8 cellular contexts compared by ENCODE assay signal in the genomic region with DNA sequence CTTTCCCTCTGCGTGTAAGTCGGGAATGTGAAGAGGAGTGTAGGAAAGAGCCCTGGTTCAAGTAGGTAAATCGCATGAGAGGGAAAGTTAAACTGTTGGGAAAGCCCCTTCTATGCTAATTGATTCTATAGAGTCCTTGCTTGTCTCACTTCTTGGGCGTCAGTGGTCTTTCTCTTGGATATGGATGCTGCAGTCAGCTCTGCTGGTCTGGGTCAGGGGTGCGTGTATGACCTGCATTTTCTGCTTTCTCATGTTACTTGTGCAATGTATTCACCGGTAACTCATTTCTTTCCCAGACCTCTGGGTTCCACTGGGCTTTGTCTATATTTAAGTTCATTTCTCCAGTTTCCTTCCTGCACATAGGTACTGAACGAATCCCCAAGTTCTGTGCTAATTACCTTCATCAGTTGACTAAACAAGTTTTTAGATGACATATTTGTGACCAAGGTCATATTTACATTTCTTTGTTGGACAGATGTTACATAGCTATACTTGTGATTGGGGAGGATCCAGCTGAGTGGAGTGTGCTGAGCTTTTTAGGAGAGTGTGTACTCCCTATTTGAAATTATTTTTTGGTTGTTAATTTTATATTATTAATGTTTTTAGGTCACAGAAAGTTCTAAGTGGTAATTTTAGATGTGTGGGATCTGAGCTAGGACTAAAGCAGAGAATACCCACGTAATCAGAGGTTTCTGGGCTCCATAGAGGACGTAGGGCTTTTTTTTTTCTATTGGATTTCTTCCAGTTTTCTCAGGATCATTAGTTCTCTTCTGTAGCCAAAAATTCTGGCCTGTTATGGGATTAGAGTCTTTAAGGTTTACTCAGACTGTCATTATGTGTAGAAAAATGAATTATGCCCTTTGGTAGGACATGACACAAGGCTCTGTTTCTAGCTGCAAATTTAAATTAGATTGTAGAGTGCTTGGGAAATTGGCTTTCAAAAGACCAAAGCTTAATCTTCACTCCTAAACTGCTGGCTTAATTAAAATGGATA. TPM values are rescaled to one million over a fixed set of nuclear protein-coding genes. Genes with fewer than 3 reads are reported as not detected.
DNase-seq lines count a peak whose midpoint lies in the region; ATAC-seq, FAIRE-seq and TF ChIP-seq lines count a peak whose summit lies in the region.

No MANE protein-coding gene starts in this region.

- H3K9ac ChIP-seq in keratinocyte (ENCODE audit: control insufficient read depth, extremely low read depth, insufficient read depth, low read length) = peak overlapping the region; percentile 100

- intact Hi-C loops in heart right ventricle (cut with DNase I) (loop anchor here in 2 of 10 donors (2.0 to 5.0 kb wide), 2 partner anchors 24 to 37 kb away; a partner anchor contains a TSS), left ventricle myocardium superior (cut with micrococcal nuclease) (no loop called here)

- no peak for TF ChIP-seq CTCF in heart right ventricle (IDR thresholded peaks at IDR 0.05)
- TF ChIP-seq CTCF in keratinocyte (optimal IDR thresholded peaks at IDR 0.05 in 1 of 3, IDR thresholded peaks at IDR 0.05 in 1 of 3, conservative IDR thresholded peaks at IDR 0.05 in 1 of 3; ENCODE audit: extremely low read depth in 1 of 3, insufficient read depth in 2 of 3, low read length in 3 of 3) = no peak

- H4K20me1 ChIP-seq in keratinocyte (ENCODE audit: control insufficient read depth, extremely low read depth, insufficient read depth, low read length) = peaks cover 21% of the 10 kb centered on the region

- whole genome bisulfite sequencing in heart right ventricle, 2 donors = 1 to 2% methylated on average over 9 of the region's 9 CpGs

- peaks cover 0 to 14% (median 2%) of the 10 kb centered on the region in 9 donors for H3K36me3 ChIP-seq in heart right ventricle
- peaks cover 4 to 10% of the 10 kb centered on the region in 2 experiments for H3K36me3 ChIP-seq in keratinocyte (ENCODE audit: control insufficient read depth in 2 of 2, extremely low read depth in 1 of 2, insufficient read depth in 2 of 2, low read length in 2 of 2)

- FAIRE-seq in keratinocyte (lab: Jason Lieb, UNC) = no peak

- ATAC-seq in heart right ventricle = no peak
- no peak for ATAC-seq in left ventricle myocardium superior
- no peak for ATAC-seq in stimulated activated naive CD8-positive, alpha-beta T cell treated with anti-CD3 and anti-CD28 coated beads, Interleukin-15, Interleukin-2, amounts not matched to agents 100 U/mL and 50 U/mL, for 24 hours

- peaks cover 19 to 77% (median 70%) of the 10 kb centered on the region in 9 donors for H3K4me1 ChIP-seq in heart right ventricle
- peaks cover 50% of the 10 kb centered on the region for H3K4me1 ChIP-seq in keratinocyte (ENCODE audit: control insufficient read depth, extremely low read depth, insufficient read depth, low read length)

- no peaks in the 10 kb centered on the region for H3K27me3 ChIP-seq in heart right ventricle
- H3K27me3 ChIP-seq in keratinocyte (ENCODE audit: control insufficient read depth, extremely low read depth, insufficient read depth, low read length) = no peaks in the 10 kb centered on the region

- H3K79me2 ChIP-seq in keratinocyte (ENCODE audit: control insufficient read depth, insufficient read depth, low read length) = peaks cover 84% of the 10 kb centered on the region

- no peaks in the 10 kb centered on the region for H3K9me1 ChIP-seq in keratinocyte (ENCODE audit: control insufficient read depth, extremely low read depth, insufficient read depth, low read length)

- peak overlapping the region; percentile 96 for H3K4me2 ChIP-seq in keratinocyte (ENCODE audit: control insufficient read depth, extremely low read depth, insufficient read depth, low read depth, low read length)

- H3K9me3 ChIP-seq in heart right ventricle = no peaks in the 10 kb centered on the region
- no peaks in the 10 kb centered on the region for H3K9me3 ChIP-seq in keratinocyte (ENCODE audit: control insufficient read depth, low read depth, low read length)

- dilution Hi-C loops in keratinocyte (cut with MboI; ENCODE audit: extremely low pct_ligation_motif_present, low sequenced_read_pairs) = no loop called here

- H2AFZ ChIP-seq in keratinocyte (ENCODE audit: control insufficient read depth, low read length) = no peak overlapping the region

- DNase-seq in heart right ventricle (no peak), left ventricle myocardium superior (no peak), NCI-H526 treated with DMSO at 0.1 percent for 48 hours (lab: John Stamatoyannopoulos, UW) (peak; percentile 23), astrocyte of the hippocampus (ENCODE audit: low read depth, low spot score) (peak; percentile 28), keratinocyte (ENCODE audit: low read depth, low spot score) (no peak), ureter (ENCODE audit: low spot score) (no peak), mesenteric fat pad (ENCODE audit: low spot score) (no peak)
- DNase-seq in stimulated activated naive CD8-positive, alpha-beta T cell treated with anti-CD3 and anti-CD28 coated beads, Interleukin-15, Interleukin-2, amounts not matched to agents 100 U/mL and 50 U/mL, for 24 hours = peak; percentile 32

- H3K27ac ChIP-seq in heart right ventricle = peak overlapping the region; percentile 90 to 99 (median 99)
- peak overlapping the region; percentile 99 for H3K27ac ChIP-seq in keratinocyte (ENCODE audit: control insufficient read depth, insufficient read depth, low read length)

- H3K4me3 ChIP-seq in heart right ventricle (peak overlapping the region; percentile 67 to 97 (median 90)), keratinocyte (ENCODE audit: control insufficient read depth in 2 of 3, extremely low read depth in 1 of 3, insufficient read depth in 2 of 3, low read depth in 1 of 3, low read length in 3 of 3) (peak overlapping the region; percentile 87 to 97 (median 96))

RNA-seq across cellular contexts. Expression of a gene that starts 1.6 kb away (rescaled TPM):
- total RNA-seq in heart right ventricle (10 to 100 TPM; 45.0 to 64.7 (median 57.5) TPM), left ventricle myocardium superior (60.2 TPM), ureter (182 TPM), mesenteric fat pad (127 TPM)
- polyA plus RNA-seq in heart right ventricle (10 to 100 TPM; 10.8 to 42.7 TPM), keratinocyte (28.9 to 52.8 TPM (median 37.8 TPM) in 3 replicates)
- 175 TPM for polyA plus RNA-seq in keratinocyte (2011; ENCODE audit: low read depth)
- 23.4 and 30.0 TPM in 2 replicates for polyA plus RNA-seq in keratinocyte (2011; cell fraction: cytosol; rRNA removed)
- polyA plus RNA-seq in keratinocyte (2011; cell fraction: nucleus; rRNA removed) = 128 and 130 TPM in 2 replicates
- 36.6 and 45.3 TPM in 2 replicates for polyA plus RNA-seq in keratinocyte (2012; ENCODE audit: low replicate concordance)
- 57.9 to 114 TPM (median 75.7 TPM) in 3 replicates for polyA minus RNA-seq in keratinocyte
- polyA minus RNA-seq in keratinocyte (2011; cell fraction: cytosol; rRNA and poly(A)+ RNA removed) = 25.9 TPM
- 83.7 and 184 TPM in 2 replicates for polyA minus RNA-seq in keratinocyte (2011; cell fraction: nucleus; rRNA and poly(A)+ RNA removed)

RNA-seq across cellular contexts. Expression of a gene that starts 36.2 kb away (rescaled TPM):
- total RNA-seq in heart right ventricle (10 to 100 TPM; 40.3 to 72.1 (median 52.5) TPM), left ventricle myocardium superior (58.6 TPM), ureter (45.0 TPM), mesenteric fat pad (43.0 TPM)
- polyA plus RNA-seq in heart right ventricle (10 to 100 TPM; 40.7 to 57.4 TPM), keratinocyte (42.1 to 59.8 TPM (median 42.6 TPM) in 3 replicates)
- polyA plus RNA-seq in keratinocyte (2011; ENCODE audit: low read depth) = 25.4 TPM
- 30.5 and 53.4 TPM in 2 replicates for polyA plus RNA-seq in keratinocyte (2011; cell fraction: cytosol; rRNA removed)
- 34.0 and 39.7 TPM in 2 replicates for polyA plus RNA-seq in keratinocyte (2011; cell fraction: nucleus; rRNA removed)
- 42.1 and 48.2 TPM in 2 replicates for polyA plus RNA-seq in keratinocyte (2012; ENCODE audit: low replicate concordance)
- polyA minus RNA-seq in keratinocyte = 21.5 to 68.4 TPM (median 43.7 TPM) in 3 replicates
- polyA minus RNA-seq in keratinocyte (2011; cell fraction: cytosol; rRNA and poly(A)+ RNA removed) = 37.6 TPM
- 16.4 and 32.2 TPM in 2 replicates for polyA minus RNA-seq in keratinocyte (2011; cell fraction: nucleus; rRNA and poly(A)+ RNA removed)

Comparison
In these comparisons a context has a peak if more than half of its experiments do, and no peak if none do; other contexts are left out.
1. DNase-seq: peak in NCI-H526 treated with DMSO at 0.1 percent for 48 hours (single experiment), astrocyte of the hippocampus (single experiment) and stimulated activated naive CD8-positive, alpha-beta T cell treated with anti-CD3 and anti-CD28 coated beads, Interleukin-15, Interleukin-2, amounts not matched to agents 100 U/mL and 50 U/mL, for 24 hours (single experiment); none in heart right ventricle (0 of 2), left ventricle myocardium superior (single experiment), keratinocyte (single experiment), ureter (single experiment) and mesenteric fat pad (single experiment).